8 cellular contexts compared by ENCODE assay signal in genomic region chr13:31807090-31807541, GRCh38.
A peak's percentile ranks its signal among the peaks of the same experiment; 100 is the strongest.
DNase-seq lines count a peak whose midpoint lies in the region; ATAC-seq and TF ChIP-seq lines count a peak whose summit lies in the region.

No MANE protein-coding gene starts in this region.

- no peaks in the 10 kb centered on the region for H3K36me3 Mint-ChIP-seq in T-helper 17 cell (ENCODE audit: low read depth)

- H3K4me3 Mint-ChIP-seq in T-helper 17 cell = peak overlapping the region; percentile 34

- no peak for TF ChIP-seq CTCF in fibroblast of mammary gland (conservative IDR thresholded peaks at IDR 0.05; ENCODE audit: control insufficient read depth, insufficient read depth, low read depth, low read length)

- H3K27me3 ChIP-seq in BLaER1 treated with 17β-estradiol and CSF1 and Interleukin-3, amounts not matched to agents 10 nM and 100 nM = no peaks in the 10 kb centered on the region

- H3K36me3 ChIP-seq in BLaER1 treated with 17β-estradiol and CSF1 and Interleukin-3, amounts not matched to agents 10 nM and 100 nM = no peaks in the 10 kb centered on the region

- ATAC-seq in T-helper 17 cell (peak; percentile 91), HG03469 (IDR thresholded peaks at IDR 0.05; ENCODE audit: unreplicated experiment) (no peak)

- H3K27ac ChIP-seq in BLaER1 treated with 17β-estradiol and CSF1 and Interleukin-3, amounts not matched to agents 10 nM and 100 nM = peak overlapping the region in 9 of 11 experiments; percentile 28 to 72 (median 47); a peak in 16 of 22 replicates
- no peak overlapping the region for H3K27ac ChIP-seq in caudate nucleus (ENCODE audit: low read depth, low read length)

- no peaks in the 10 kb centered on the region for H4K20me1 ChIP-seq in BLaER1 treated with 17β-estradiol and CSF1 and Interleukin-3, amounts not matched to agents 10 nM and 100 nM

- DNase-seq in GM04503 (ENCODE audit: low read depth) (peak; percentile 14), T-helper 17 cell (peak in 2 of 3 donors; percentile 31 to 48), fibroblast of mammary gland (ENCODE audit: low read depth) (peak; percentile 44), SHP77 (lab: John Stamatoyannopoulos, UW) (no peak), caudate nucleus (lab: John Stamatoyannopoulos, UW) (no peak), NCI-H345 (lab: John Stamatoyannopoulos, UW) (no peak)

- peak overlapping the region; percentile 26 to 73 (median 54) for H3K4me2 ChIP-seq in BLaER1 treated with 17β-estradiol and CSF1 and Interleukin-3, amounts not matched to agents 10 nM and 100 nM

- H3K27me3 Mint-ChIP-seq in T-helper 17 cell = no peaks in the 10 kb centered on the region

- H3K4me1 Mint-ChIP-seq in T-helper 17 cell = peaks cover 30% of the 10 kb centered on the region

- H3K4me3 ChIP-seq in BLaER1 treated with 17β-estradiol and CSF1 and Interleukin-3, amounts not matched to agents 10 nM and 100 nM = no peak overlapping the region
- H3K4me3 ChIP-seq in fibroblast of mammary gland (ENCODE audit: control insufficient read depth, low read depth, low read length) = no peak overlapping the region

- peak overlapping the region; percentile 93 for H3K27ac Mint-ChIP-seq in T-helper 17 cell

- H3K9me3 ChIP-seq in BLaER1 treated with 17β-estradiol and CSF1 and Interleukin-3, amounts not matched to agents 10 nM and 100 nM (replicated peaks in 1 of 11) = peaks cover 15 to 29% (median 23%) of the 10 kb centered on the region in 11 experiments
- H3K9me3 ChIP-seq in T-helper 17 cell (ENCODE audit: control insufficient read depth, low read length, poor library complexity, severe bottlenecking) = peaks cover 5% of the 10 kb centered on the region

- H3K4me1 ChIP-seq in BLaER1 treated with 17β-estradiol and CSF1 and Interleukin-3, amounts not matched to agents 10 nM and 100 nM = peaks cover 15 to 41% (median 23%) of the 10 kb centered on the region in 10 experiments

- peak overlapping the region in 2 of 11 experiments; percentile 0 to 19; a peak in 1 of 22 replicates for H3K9ac ChIP-seq in BLaER1 treated with 17β-estradiol and CSF1 and Interleukin-3, amounts not matched to agents 10 nM and 100 nM

Comparison
In these comparisons a context has a peak if more than half of its experiments do, and no peak if none do; other contexts are left out.
1. DNase-seq: peak in GM04503 (single experiment), T-helper 17 cell (2 of 3) and fibroblast of mammary gland (single experiment); none in SHP77 (0 of 2), caudate nucleus (0 of 61) and NCI-H345 (single experiment).